Comparison of ENCODE assay signal across 16 cellular contexts in genomic region chr7:90459888-90460287, GRCh38. TPM values are rescaled to one million over a fixed set of nuclear protein-coding genes. Genes with fewer than 3 reads are reported as not detected.
DNase-seq lines count a peak whose midpoint lies in the region; TF ChIP-seq lines count a peak whose summit lies in the region.
"Had no signal": no experiment of that assay in that cellular context is flagged by ENCODE, and none has a peak within 500 bp of the region (broad histone marks: within the 10 kb centered on the region; RNA-seq: fewer than 3 reads in every experiment).

No MANE protein-coding gene starts in this region.

- TF ChIP-seq CTCF in AG10803 (conservative IDR thresholded peaks at IDR 0.05; ENCODE audit: low read length), result peak; percentile 42
- peak; percentile 28 for TF ChIP-seq CTCF in fibroblast of villous mesenchyme (IDR thresholded peaks at IDR 0.05; ENCODE audit: insufficient read depth, low read depth, low read length)

- H3K36me3 Mint-ChIP-seq in CD8-positive, alpha-beta memory T cell, result peaks cover 0 to 10% (median 7%) of the 10 kb centered on the region in 3 donors

- no peaks in the 10 kb centered on the region for H3K9me3 ChIP-seq in CD8-positive, alpha-beta memory T cell (ENCODE audit: low read length)

- peaks cover 0 to 11% of the 10 kb centered on the region in 2 donors for H3K27me3 Mint-ChIP-seq in CD8-positive, alpha-beta memory T cell

- CTCF ChIA-PET in CD8-positive, alpha-beta memory T cell (lab: Charles Lee), result interaction anchor here (0.8 kb wide), 1 partner anchor 1987 kb away, joined by 5 read pairs; the partner anchor contains the start of gene GATAD1

- peaks cover 18 to 21% (median 18%) of the 10 kb centered on the region in 3 donors for H3K4me1 Mint-ChIP-seq in CD8-positive, alpha-beta memory T cell

- in situ Hi-C loops in SK-MEL-5 (cut with HindIII; ENCODE audit: low pct_unique_long_range_greater_than_20kb, low sequenced_read_pairs), result no loop called here

- peak overlapping the region in 1 of 7 donors; percentile 17 for H3K4me3 Mint-ChIP-seq in CD8-positive, alpha-beta memory T cell
- H3K4me3 Mint-ChIP-seq: CD8-positive, alpha-beta T cell; natural killer cell treated with Interleukin-12 subunit alpha and Interleukin-12 subunit beta and Interleukin-15 and Interleukin-18, amount 100 ng/mL, for 72 hours had no signal

- H3K36me3 ChIP-seq in H7 (replicated peaks; ENCODE audit: control insufficient read depth, insufficient read depth, low read length), result no peaks in the 10 kb centered on the region
- no peaks in the 10 kb centered on the region for H3K36me3 ChIP-seq in CD8-positive, alpha-beta memory T cell (ENCODE audit: insufficient read depth, low read length)
- H3K36me3 ChIP-seq: left ventricle myocardium inferior had no signal

- no peak overlapping the region for H3K4me3 ChIP-seq in AG10803 (ENCODE audit: low read length)
- H3K4me3 ChIP-seq in H7 (ENCODE audit: insufficient read depth, low read depth, low read length), result no peak overlapping the region
- no peak overlapping the region for H3K4me3 ChIP-seq in fibroblast of villous mesenchyme (ENCODE audit: low read depth, low read length)
- no peak overlapping the region for H3K4me3 ChIP-seq in CD8-positive, alpha-beta memory T cell (ENCODE audit: low read length)
- H3K4me3 ChIP-seq: left ventricle myocardium inferior, SK-N-MC had no signal

- no peak overlapping the region for H3K27ac Mint-ChIP-seq in CD8-positive, alpha-beta memory T cell
- H3K27ac Mint-ChIP-seq: CD8-positive, alpha-beta T cell; natural killer cell treated with Interleukin-12 subunit alpha and Interleukin-12 subunit beta and Interleukin-15 and Interleukin-18, amount 100 ng/mL, for 72 hours had no signal

- peaks cover 0 to 15% (median 12%) of the 10 kb centered on the region in 5 donors for H3K9me3 Mint-ChIP-seq in CD8-positive, alpha-beta memory T cell

- no peaks in the 10 kb centered on the region for H3K27me3 ChIP-seq in H7 (ENCODE audit: control insufficient read depth, insufficient read depth, low read length)
- no peaks in the 10 kb centered on the region for H3K27me3 ChIP-seq in CD8-positive, alpha-beta memory T cell (ENCODE audit: insufficient read depth, low read length, poor library complexity, severe bottlenecking)

- peaks cover 6% of the 10 kb centered on the region for H3K4me1 ChIP-seq in CD8-positive, alpha-beta memory T cell (ENCODE audit: insufficient read depth, low read length)

- intact Hi-C loops in head of caudate nucleus (cut with DNase I), result loop anchor here (10.0 kb wide), 1 partner anchor 575 kb away; no protein-coding TSS in a partner anchor

- H3K27ac ChIP-seq in CD8-positive, alpha-beta memory T cell (ENCODE audit: low read depth, low read length), result no peak overlapping the region
- H3K27ac ChIP-seq: left ventricle myocardium inferior, SK-N-MC had no signal

- POLR2A ChIA-PET in CD8-positive, alpha-beta memory T cell (lab: Charles Lee), result no interaction called here

- no peak for DNase-seq in AG10803 (ENCODE audit: low read depth)
- DNase-seq in H7, result peak; percentile 26
- peak; percentile 52 for DNase-seq in SK-MEL-5 (ENCODE audit: low read depth, low spot score)
- no peak for DNase-seq in fibroblast of villous mesenchyme (ENCODE audit: low read depth)
- DNase-seq in kidney tubule cell (ENCODE audit: low spot score), result no peak
- no peak for DNase-seq in CD8-positive, alpha-beta memory T cell
- no peak for DNase-seq in head of caudate nucleus
- DNase-seq in stimulated activated CD4-positive, alpha-beta T cell treated with anti-CD3 and anti-CD28 coated beads, Interleukin-4, amount 100 ng/mL, for 4 hours, result no peak
- DNase-seq: activated naive CD4-positive, alpha-beta T cell; caudate nucleus; CD8-positive, alpha-beta T cell; left ventricle myocardium inferior; NCI-H2029; NK-92 treated with Interleukin-12 subunit alpha and Interleukin-12 subunit beta, amount 100 ng/mL, for 24 hours had no signal

RNA-seq across cellular contexts. Expression of gene PTTG1IP2, which starts 9.6 kb away (rescaled TPM):
- total RNA-seq in H7 (2014; rRNA removed; shearing (Covaris generic)), result 0.90 TPM in 1 of 2 replicates, not detected in the other
- total RNA-seq in SK-MEL-5 (2014; rRNA removed; shearing (Covaris generic)), result not detected in 2 replicates
- polyA plus RNA-seq in SK-MEL-5 (2015; cell fraction: cytosol; rRNA removed), result not detected in 2 replicates
- not detected in 2 replicates for polyA plus RNA-seq in SK-MEL-5 (2015; cell fraction: nucleus; rRNA removed)
- not detected in 2 replicates for total RNA-seq in fibroblast of villous mesenchyme
- not detected for total RNA-seq in CD8-positive, alpha-beta memory T cell
- polyA plus RNA-seq in CD8-positive, alpha-beta memory T cell, result not detected
- total RNA-seq: CD8-positive, alpha-beta T cell; left ventricle myocardium inferior; natural killer cell treated with Interleukin-12 subunit alpha and Interleukin-12 subunit beta and Interleukin-15 and Interleukin-18, amount 100 ng/mL, for 72 hours had no signal

RNA-seq across cellular contexts. Expression of gene CLDN12, which starts 56.6 kb away (rescaled TPM):
- total RNA-seq in H7 (2014; rRNA removed; shearing (Covaris generic)), result 31.5 and 38.6 TPM in 2 replicates
- 143 and 151 TPM in 2 replicates for total RNA-seq in SK-MEL-5 (2014; rRNA removed; shearing (Covaris generic))
- 108 and 126 TPM in 2 replicates for polyA plus RNA-seq in SK-MEL-5 (2015; cell fraction: cytosol; rRNA removed)
- 269 and 372 TPM in 2 replicates for polyA plus RNA-seq in SK-MEL-5 (2015; cell fraction: nucleus; rRNA removed)
- total RNA-seq in fibroblast of villous mesenchyme, result 28.3 and 49.2 TPM in 2 replicates
- 1 to 10 TPM; 3.7 to 4.9 TPM for total RNA-seq in CD8-positive, alpha-beta memory T cell
- polyA plus RNA-seq in CD8-positive, alpha-beta memory T cell, result 0.82 TPM

Comparison
In these comparisons a context has a peak if more than half of its experiments do, and no peak if none do; other contexts are left out.
1. DNase-seq: peak in H7 (single experiment) and SK-MEL-5 (single experiment); none in AG10803 (single experiment), fibroblast of villous mesenchyme (single experiment), kidney tubule cell (single experiment), CD8-positive, alpha-beta memory T cell (0 of 5), head of caudate nucleus (0 of 42) and stimulated activated CD4-positive, alpha-beta T cell treated with anti-CD3 and anti-CD28 coated beads, Interleukin-4, amount 100 ng/mL, for 4 hours (0 of 2).